In genomic region chr2:28809927-28810326, GRCh38 we compare ENCODE assay signal across 8 cellular contexts. TPM values are rescaled to one million over a fixed set of nuclear protein-coding genes. Genes with fewer than 3 reads are reported as not detected.
DNase-seq lines count a peak whose midpoint lies in the region; ATAC-seq and TF ChIP-seq lines count a peak whose summit lies in the region.

No MANE protein-coding gene starts in this region.

- peaks cover 17% of the 10 kb centered on the region for H3K36me3 Mint-ChIP-seq in HFFc6 (ENCODE audit: low read depth)
- peaks cover 0 to 11% (median 4%) of the 10 kb centered on the region in 5 donors for H3K36me3 Mint-ChIP-seq in naive thymus-derived CD4-positive, alpha-beta T cell

- H3K9me3 ChIP-seq in colonic mucosa = no peaks in the 10 kb centered on the region
- no peaks in the 10 kb centered on the region for H3K9me3 ChIP-seq in naive thymus-derived CD4-positive, alpha-beta T cell (ENCODE audit: control insufficient read depth in 2 of 3, low read length in 3 of 3)

- H3K4me3 ChIP-seq in AG04449 (ENCODE audit: low read depth, low read length) (peak overlapping the region; percentile 65), colonic mucosa (peak overlapping the region; percentile 45)
- H3K4me3 ChIP-seq in naive thymus-derived CD4-positive, alpha-beta T cell (ENCODE audit: low read length) = peak overlapping the region; percentile 63

- H3K27ac ChIP-seq in colonic mucosa = no peak overlapping the region
- H3K27ac ChIP-seq in naive thymus-derived CD4-positive, alpha-beta T cell (ENCODE audit: low read depth, low read length) = peak overlapping the region; percentile 50

- POLR2A ChIA-PET in AG04449 (lab: Yijun Ruan, JAX) = no interaction called here
- POLR2A ChIA-PET in naive thymus-derived CD4-positive, alpha-beta T cell (lab: Charles Lee) = interaction anchor here (0.5 to 1.4 kb wide), 4 partner anchors 12 to 256 kb away, joined by 3 to 9 read pairs (median 3); partner anchors contain the start of gene TRMT61B

- CTCF ChIA-PET in AG04449 (lab: Yijun Ruan, JAX) = interaction anchor here (1.3 to 5.0 kb wide), 5 partner anchors 10 to 244 kb away, joined by 3 to 29 read pairs (median 8); no protein-coding TSS in a partner anchor
- CTCF ChIA-PET in naive thymus-derived CD4-positive, alpha-beta T cell (lab: Charles Lee) = interaction anchor here (0.7 to 1.1 kb wide), 2 partner anchors 215 to 559 kb away, joined by 3 to 4 read pairs; no protein-coding TSS in a partner anchor

- ATAC-seq in naive thymus-derived CD4-positive, alpha-beta T cell = no peak
- ATAC-seq in HG03097 (IDR thresholded peaks at IDR 0.05; ENCODE audit: low FRiP score, unreplicated experiment) = no peak
- ATAC-seq in GM18520 (IDR thresholded peaks at IDR 0.05; ENCODE audit: unreplicated experiment) = no peak
- no peak for ATAC-seq in HG02870 (IDR thresholded peaks at IDR 0.05; ENCODE audit: unreplicated experiment)
- no peak for ATAC-seq in HG03460 (IDR thresholded peaks at IDR 0.05; ENCODE audit: unreplicated experiment)

- intact Hi-C loops in colonic mucosa (cut with DNase I) = no loop called here
- intact Hi-C loops in naive thymus-derived CD4-positive, alpha-beta T cell (cut with micrococcal nuclease) = loop anchor here (1.0 to 10.0 kb wide), 8 partner anchors 11 to 417 kb away; partner anchors contain the start of genes PPP1CB (in 2 of the 2), TRMT61B (in 2 of the 2), CLIP4 (in 1 of the 2) and FOSL2 (in 1 of the 2)

- H3K27ac Mint-ChIP-seq in HFFc6 = peak overlapping the region; percentile 66
- peak overlapping the region in 8 of 9 donors; percentile 11 to 73 (median 56) for H3K27ac Mint-ChIP-seq in naive thymus-derived CD4-positive, alpha-beta T cell

- H3K27me3 ChIP-seq in colonic mucosa = no peaks in the 10 kb centered on the region
- no peaks in the 10 kb centered on the region for H3K27me3 ChIP-seq in naive thymus-derived CD4-positive, alpha-beta T cell (ENCODE audit: control insufficient read depth in 2 of 2, insufficient read depth in 2 of 2, low read length in 2 of 2)

- DNase-seq in AG04449 (ENCODE audit: low read depth, low spot score) (no peak), HFFc6 (no peak), colonic mucosa (peak; percentile 22)
- DNase-seq in naive thymus-derived CD4-positive, alpha-beta T cell = no peak

- no peaks in the 10 kb centered on the region for H3K36me3 ChIP-seq in colonic mucosa
- H3K36me3 ChIP-seq in naive thymus-derived CD4-positive, alpha-beta T cell (ENCODE audit: control insufficient read depth in 2 of 3, insufficient read depth in 3 of 3, low read length in 3 of 3) = peaks cover 0 to 5% (median 0%) of the 10 kb centered on the region in 3 experiments

- TF ChIP-seq CTCF in AG04449 (IDR thresholded peaks at IDR 0.05; ENCODE audit: insufficient read depth, low read length, missing control alignments) (no peak), HFFc6 (IDR thresholded peaks at IDR 0.05) (no peak), colonic mucosa (IDR thresholded peaks at IDR 0.05) (no peak)

- peaks cover 7% of the 10 kb centered on the region for H3K4me1 ChIP-seq in colonic mucosa
- H3K4me1 ChIP-seq in naive thymus-derived CD4-positive, alpha-beta T cell (ENCODE audit: control insufficient read depth in 2 of 2, insufficient read depth in 2 of 2, low read length in 2 of 2) = peaks cover 5 to 9% of the 10 kb centered on the region in 2 donors

- H3K9ac ChIP-seq in colonic mucosa (ENCODE audit: low read depth in 2 of 2, low read length in 2 of 2) = no peak overlapping the region

- no peaks in the 10 kb centered on the region for H3K9me3 Mint-ChIP-seq in HFFc6
- H3K9me3 Mint-ChIP-seq in naive thymus-derived CD4-positive, alpha-beta T cell = no peaks in the 10 kb centered on the region

- peak overlapping the region; percentile 74 for H3K4me3 Mint-ChIP-seq in HFFc6
- H3K4me3 Mint-ChIP-seq in naive thymus-derived CD4-positive, alpha-beta T cell = peak overlapping the region; percentile 73 to 94 (median 84)

- peaks cover 6% of the 10 kb centered on the region for H3K27me3 Mint-ChIP-seq in HFFc6 (ENCODE audit: insufficient read depth)
- H3K27me3 Mint-ChIP-seq in naive thymus-derived CD4-positive, alpha-beta T cell = peaks cover 0 to 8% (median 0%) of the 10 kb centered on the region in 5 donors

- H3K4me1 Mint-ChIP-seq in HFFc6 (ENCODE audit: low read depth) = 0 out of 2 replicates have a peak, but pooled peaks cover 11% of the 10 kb centered on the region
- H3K4me1 Mint-ChIP-seq in naive thymus-derived CD4-positive, alpha-beta T cell = peaks cover 7 to 23% (median 16%) of the 10 kb centered on the region in 7 donors

RNA-seq across cellular contexts. Expression of gene SPDYA, which starts 0.7 kb away (rescaled TPM):
- total RNA-seq in HFFc6 (2021; fragmentation: NEBNext Ultra II Directional; extraction: Animal tissue kit (Norgen Biotek cat#: 25700)) = under 1 TPM in 4 of 6 experiments, not detected in 2; 0.14 to 0.47 (median 0.34) TPM
- total RNA-seq in colonic mucosa = 1 to 10 TPM in 1 of 2 donors, under 1 TPM in 1; 0.42 to 1.1 TPM
- 1 to 10 TPM; 1.3 to 9.8 (median 4.6) TPM for total RNA-seq in naive thymus-derived CD4-positive, alpha-beta T cell
- polyA plus RNA-seq in naive thymus-derived CD4-positive, alpha-beta T cell = not detected

RNA-seq across cellular contexts. Expression of gene PPP1CB, which starts 58.3 kb away (rescaled TPM):
- total RNA-seq in HFFc6 (2021; fragmentation: NEBNext Ultra II Directional; extraction: Animal tissue kit (Norgen Biotek cat#: 25700)) = 100 to 1,000 TPM; 188 to 209 (median 202) TPM
- total RNA-seq in colonic mucosa = 100 to 1,000 TPM; 273 to 478 TPM
- total RNA-seq in naive thymus-derived CD4-positive, alpha-beta T cell = 100 to 1,000 TPM; 202 to 223 (median 210) TPM
- 100 to 1,000 TPM in 1 of 2 donors, 10 to 100 TPM in 1; 73.5 to 100 TPM for polyA plus RNA-seq in naive thymus-derived CD4-positive, alpha-beta T cell
